In genomic region chr9:6777218-6777902, GRCh38 we compare ENCODE assay signal across 1 cellular context.
TF ChIP-seq lines count a peak whose summit lies in the region.

No MANE protein-coding gene starts in this region.

TF ChIP-seq in H1, 55 proteins besides CTCF, POLR2A, EP300 and RAD21:
- TF ChIP-seq SIN3A (conservative IDR thresholded peaks at IDR 0.05 in 1 of 2, IDR thresholded peaks at IDR 0.05 in 1 of 2; ENCODE audit: low read depth in 1 of 2, low read length in 2 of 2) (peak in 1 of 2 experiments; percentile 81; a peak in 2 of 4 replicates), EGR1 (IDR thresholded peaks at IDR 0.05; ENCODE audit: borderline replicate concordance, low read depth, low read length) (0 out of 2 replicates have a peak, but pooled peaks have one; percentile 12), ASH2L (IDR thresholded peaks at IDR 0.05; ENCODE audit: low read length) (peak; percentile 54), PHF8 (conservative IDR thresholded peaks at IDR 0.05; ENCODE audit: low read depth, low read length) (no peak), SP1 (IDR thresholded peaks at IDR 0.05; ENCODE audit: low read depth, low read length) (0 out of 2 replicates have a peak, but pooled peaks have one; percentile 56), CHD7 (IDR thresholded peaks at IDR 0.05; ENCODE audit: insufficient replicate concordance, low read length) (peak; percentile 95), SUZ12 (IDR thresholded peaks at IDR 0.05; ENCODE audit: low read length) (no peak), ATF2 (IDR thresholded peaks at IDR 0.05; ENCODE audit: low read length) (peak; percentile 75; the same call in 1 of the 2 replicates), POU5F1 (IDR thresholded peaks at IDR 0.05; ENCODE audit: low read depth, low read length) (0 out of 2 replicates have a peak, but pooled peaks have one; percentile 48), NANOG (IDR thresholded peaks at IDR 0.05; ENCODE audit: insufficient read depth, low read depth, low read length, poor library complexity, severe bottlenecking) (peak; percentile 94), YY1 (IDR thresholded peaks at IDR 0.05; ENCODE audit: low read depth, low read length) (0 out of 2 replicates have a peak, but pooled peaks have one; percentile 34), CHD2 (IDR thresholded peaks at IDR 0.05; ENCODE audit: low read length) (no peak), CBX5 (IDR thresholded peaks at IDR 0.05; ENCODE audit: low read depth, low read length) (no peak), BCL11A (IDR thresholded peaks at IDR 0.05; ENCODE audit: low read depth in 2 of 2, low read length in 2 of 2) (no peak), MAX (IDR thresholded peaks at IDR 0.05) (peak; percentile 8; the same call in 1 of the 2 replicates)
